9 cellular contexts compared by ENCODE assay signal in genomic region chr2:27264253-27264752, GRCh38. TPM values are rescaled to one million over a fixed set of nuclear protein-coding genes. Genes with fewer than 3 reads are reported as not detected.
DNase-seq lines count a peak whose midpoint lies in the region; ATAC-seq and TF ChIP-seq lines count a peak whose summit lies in the region.
"Had no signal": no experiment of that assay in that cellular context is flagged by ENCODE, and none has a peak within 500 bp of the region (broad histone marks: within the 10 kb centered on the region; RNA-seq: fewer than 3 reads in every experiment).

No MANE protein-coding gene starts in this region.

- no peak for TF ChIP-seq CTCF in testis (IDR thresholded peaks at IDR 0.05)

- WGBS in testis, 2 donors = 1% methylated on average over 21 to 38 of the region's 38 CpGs

- peaks cover 39% of the 10 kb centered on the region for H3K27me3 Mint-ChIP-seq in T-helper 1 cell treated with Interleukin-12 subunit alpha and Interleukin-12 subunit beta and Interleukin-4 antibody, amounts not matched to agents 30 μg/mL and 1 μg/mL, for 36 hours (ENCODE audit: low read depth)
- peaks cover 41% of the 10 kb centered on the region for H3K27me3 Mint-ChIP-seq in activated T-helper 17 cell treated with anti-CD3 and anti-CD28 coated beads, Interleukin-2, amount 50 U/mL, for 72 hours
- peaks cover 21 to 34% (median 24%) of the 10 kb centered on the region in 3 donors for H3K27me3 Mint-ChIP-seq in immature natural killer cell (ENCODE audit: low read depth in 3 of 3)

- H3K27me3 ChIP-seq in testis = no peaks in the 10 kb centered on the region

- peaks cover 22% of the 10 kb centered on the region for H3K4me1 ChIP-seq in testis

- peak overlapping the region in 1 of 2 donors; percentile 47 for H3K27ac ChIP-seq in testis

- TF ChIP-seq POLR2A in testis (IDR thresholded peaks at IDR 0.05) = no peak

- no peak overlapping the region for H3K27ac Mint-ChIP-seq in T-helper 1 cell treated with Interleukin-12 subunit alpha and Interleukin-12 subunit beta and Interleukin-4 antibody, amounts not matched to agents 30 μg/mL and 1 μg/mL, for 36 hours
- H3K27ac Mint-ChIP-seq in activated T-helper 17 cell treated with anti-CD3 and anti-CD28 coated beads, Interleukin-2, amount 50 U/mL, for 72 hours = no peak overlapping the region
- H3K27ac Mint-ChIP-seq in immature natural killer cell = peak overlapping the region in 1 of 6 donors; percentile 68

- H3K4me3 ChIP-seq in testis = peak overlapping the region; percentile 19 to 54

- peaks cover 22% of the 10 kb centered on the region for H3K4me1 Mint-ChIP-seq in T-helper 1 cell treated with Interleukin-12 subunit alpha and Interleukin-12 subunit beta and Interleukin-4 antibody, amounts not matched to agents 30 μg/mL and 1 μg/mL, for 36 hours (ENCODE audit: low read depth)
- peaks cover 15% of the 10 kb centered on the region for H3K4me1 Mint-ChIP-seq in activated T-helper 17 cell treated with anti-CD3 and anti-CD28 coated beads, Interleukin-2, amount 50 U/mL, for 72 hours
- H3K4me1 Mint-ChIP-seq in immature natural killer cell = peaks cover 32 to 33% of the 10 kb centered on the region in 2 donors

- no peaks in the 10 kb centered on the region for H3K9me3 Mint-ChIP-seq in T-helper 1 cell treated with Interleukin-12 subunit alpha and Interleukin-12 subunit beta and Interleukin-4 antibody, amounts not matched to agents 30 μg/mL and 1 μg/mL, for 36 hours
- H3K9me3 Mint-ChIP-seq in activated T-helper 17 cell treated with anti-CD3 and anti-CD28 coated beads, Interleukin-2, amount 50 U/mL, for 72 hours = no peaks in the 10 kb centered on the region
- peaks cover 0 to 4% (median 0%) of the 10 kb centered on the region in 6 donors for H3K9me3 Mint-ChIP-seq in immature natural killer cell

- H3K36me3 ChIP-seq in testis (ENCODE audit: low read depth, missing control alignments) = no peaks in the 10 kb centered on the region

- ATAC-seq in activated T-helper 17 cell treated with anti-CD3 and anti-CD28 coated beads, Interleukin-2, amount 50 U/mL, for 72 hours (replicated peaks) = peak; percentile 53
- no peak for ATAC-seq in HG03097 (IDR thresholded peaks at IDR 0.05; ENCODE audit: low FRiP score, unreplicated experiment)

- peak overlapping the region; percentile 79 for H3K4me3 Mint-ChIP-seq in T-helper 1 cell treated with Interleukin-12 subunit alpha and Interleukin-12 subunit beta and Interleukin-4 antibody, amounts not matched to agents 30 μg/mL and 1 μg/mL, for 36 hours
- H3K4me3 Mint-ChIP-seq in activated T-helper 17 cell treated with anti-CD3 and anti-CD28 coated beads, Interleukin-2, amount 50 U/mL, for 72 hours = no peak overlapping the region
- peak overlapping the region; percentile 49 to 89 (median 85) for H3K4me3 Mint-ChIP-seq in immature natural killer cell

- intact Hi-C loops in testis (cut with DNase I; ENCODE audit: low total_unique reads) = no loop called here
- intact Hi-C loops in head of caudate nucleus (cut with DNase I) = no loop called here

- H3K9me3 ChIP-seq in testis = no peaks in the 10 kb centered on the region

- H3K36me3 Mint-ChIP-seq in T-helper 1 cell treated with Interleukin-12 subunit alpha and Interleukin-12 subunit beta and Interleukin-4 antibody, amounts not matched to agents 30 μg/mL and 1 μg/mL, for 36 hours (ENCODE audit: low read depth) = no peaks in the 10 kb centered on the region
- H3K36me3 Mint-ChIP-seq in activated T-helper 17 cell treated with anti-CD3 and anti-CD28 coated beads, Interleukin-2, amount 50 U/mL, for 72 hours (ENCODE audit: low read depth) = peaks cover 7% of the 10 kb centered on the region
- H3K36me3 Mint-ChIP-seq in immature natural killer cell = no peaks in the 10 kb centered on the region

- DNase-seq in T-helper 1 cell (no peak), immature natural killer cell (no peak), testis (no peak), LoVo (ENCODE audit: low spot score) (no peak), head of caudate nucleus (no peak)

RNA-seq across cellular contexts. Expression of gene SLC30A3, which starts 1.5 kb away (rescaled TPM):
- under 1 TPM in 1 of 2 donors, not detected in 1; 0.50 TPM for total RNA-seq in activated T-helper 17 cell treated with anti-CD3 and anti-CD28 coated beads, Interleukin-2, amount 50 U/mL, for 72 hours
- polyA plus RNA-seq in immature natural killer cell (not detected), testis (ENCODE audit: insufficient read depth, low read depth, low replicate concordance) (111 TPM)
- total RNA-seq in testis = 100 to 1,000 TPM; 130 to 160 TPM
- total RNA-seq: RPMI7951 had no signal

RNA-seq across cellular contexts. Expression of gene DNAJC5G, which starts 10.9 kb away (rescaled TPM):
- total RNA-seq in activated T-helper 17 cell treated with anti-CD3 and anti-CD28 coated beads, Interleukin-2, amount 50 U/mL, for 72 hours = not detected
- polyA plus RNA-seq in immature natural killer cell (not detected), testis (ENCODE audit: insufficient read depth, low read depth, low replicate concordance) (65.0 TPM)
- total RNA-seq in testis = 10 to 100 TPM; 37.4 to 57.9 TPM
- total RNA-seq: RPMI7951 had no signal

RNA-seq across cellular contexts. Expression of gene TRIM54, which starts 17.9 kb away (rescaled TPM):
- under 1 TPM in 1 of 2 donors, not detected in 1; 0.13 TPM for total RNA-seq in activated T-helper 17 cell treated with anti-CD3 and anti-CD28 coated beads, Interleukin-2, amount 50 U/mL, for 72 hours
- polyA plus RNA-seq in immature natural killer cell (under 1 TPM; 0.12 to 0.49 (median 0.48) TPM), testis (ENCODE audit: insufficient read depth, low read depth, low replicate concordance) (28.3 TPM)
- 10 to 100 TPM; 38.5 to 46.8 TPM for total RNA-seq in testis
- total RNA-seq: RPMI7951 had no signal

RNA-seq across cellular contexts. Expression of gene UCN, which starts 43.9 kb away (rescaled TPM):
- total RNA-seq in activated T-helper 17 cell treated with anti-CD3 and anti-CD28 coated beads, Interleukin-2, amount 50 U/mL, for 72 hours = 1 to 10 TPM; 1.7 to 2.4 TPM
- polyA plus RNA-seq in immature natural killer cell (under 1 TPM in 1 of 3 donors, not detected in 2; 0.66 TPM), testis (ENCODE audit: insufficient read depth, low read depth, low replicate concordance) (0.75 TPM)
- total RNA-seq in testis = 10 to 100 TPM; 16.2 to 18.8 TPM

RNA-seq across cellular contexts. Expression of gene CAD, which starts 47.1 kb away (rescaled TPM):
- total RNA-seq in activated T-helper 17 cell treated with anti-CD3 and anti-CD28 coated beads, Interleukin-2, amount 50 U/mL, for 72 hours = 100 to 1,000 TPM in 1 of 2 donors, 10 to 100 TPM in 1; 54.0 to 106 TPM
- polyA plus RNA-seq in immature natural killer cell (10 to 100 TPM in 1 of 3 donors, 1 to 10 TPM in 2; 6.9 to 17.8 (median 8.5) TPM), testis (ENCODE audit: insufficient read depth, low read depth, low replicate concordance) (40.0 TPM)
- total RNA-seq in testis = 10 to 100 TPM; 62.5 to 66.9 TPM

Comparison
In these comparisons a context has a peak if more than half of its experiments do, and no peak if none do; other contexts are left out.
1. RNA of gene SLC30A3, which starts 1.5 kb away (total RNA-seq): 130 to 160 TPM in testis; 0.50 TPM in activated T-helper 17 cell treated with anti-CD3 and anti-CD28 coated beads, Interleukin-2, amount 50 U/mL, for 72 hours; every median in the first group is over 10 times any median in the second.
2. RNA of gene DNAJC5G, which starts 10.9 kb away (total RNA-seq): 37.4 to 57.9 TPM in testis; not detected in activated T-helper 17 cell treated with anti-CD3 and anti-CD28 coated beads, Interleukin-2, amount 50 U/mL, for 72 hours; every median in the first group is over 10 times any median in the second.
3. RNA of gene TRIM54, which starts 17.9 kb away (total RNA-seq): 38.5 to 46.8 TPM in testis; 0.13 TPM in activated T-helper 17 cell treated with anti-CD3 and anti-CD28 coated beads, Interleukin-2, amount 50 U/mL, for 72 hours; every median in the first group is over 10 times any median in the second.